ENCODE assay signal across 1 cellular context in genomic region chr5:179620293-179620692, GRCh38.
A peak's percentile ranks its signal among the peaks of the same experiment; 100 is the strongest.
TF ChIP-seq lines count a peak whose summit lies in the region.

No MANE protein-coding gene starts in this region.

TF ChIP-seq in K562, 482 proteins besides CTCF, POLR2A, EP300 and RAD21 (continued from another document):
- TF ChIP-seq E2F8 (IDR thresholded peaks at IDR 0.05; ENCODE audit: low read depth, partially characterized antibody) (no peak), ZNF445 (CRISPR knock-in tag; IDR thresholded peaks at IDR 0.05; ENCODE audit: low read depth) (peak; percentile 67), SMARCC2 (IDR thresholded peaks at IDR 0.05; ENCODE audit: low read depth) (no peak), TOE1 (IDR thresholded peaks at IDR 0.05; ENCODE audit: borderline replicate concordance) (peak; percentile 59; the same call in 1 of the 2 replicates), TOE1 (CRISPR knock-in tag; IDR thresholded peaks at IDR 0.05; ENCODE audit: borderline replicate concordance, low read depth) (no peak), SMC3 (conservative IDR thresholded peaks at IDR 0.05; ENCODE audit: insufficient read depth, low read depth, low read length) (no peak), ID3 (CRISPR knock-in tag; IDR thresholded peaks at IDR 0.05) (no peak), ID3 (tag; IDR thresholded peaks at IDR 0.05) (no peak), ZNF507 (tag; conservative IDR thresholded peaks at IDR 0.05) (no peak), ZNF263 (CRISPR knock-in tag; IDR thresholded peaks at IDR 0.05; ENCODE audit: borderline replicate concordance) (no peak), ZNF436 (CRISPR knock-in tag; IDR thresholded peaks at IDR 0.05) (0 out of 2 replicates have a peak, but pooled peaks have one; percentile 9), ZBTB34 (CRISPR knock-in tag; IDR thresholded peaks at IDR 0.05) (no peak), SLC30A9 (CRISPR knock-in tag; IDR thresholded peaks at IDR 0.05) (no peak), TCFL5 (CRISPR knock-in tag; conservative IDR thresholded peaks at IDR 0.05) (no peak), PHF21A (IDR thresholded peaks at IDR 0.05; ENCODE audit: borderline replicate concordance, low read depth) (no peak), ATF2 (CRISPR knock-in tag; IDR thresholded peaks at IDR 0.05) (no peak), SMARCE1 (IDR thresholded peaks at IDR 0.05) (no peak), ZNF512 (tag; IDR thresholded peaks at IDR 0.05) (no peak), USF1 (CRISPR knock-in tag; IDR thresholded peaks at IDR 0.05) (peak; percentile 30; the same call in 1 of the 2 replicates), TAF7 (tag; IDR thresholded peaks at IDR 0.05) (no peak), PPARD (CRISPR knock-in tag; IDR thresholded peaks at IDR 0.05) (no peak), USF2 (CRISPR knock-in tag; IDR thresholded peaks at IDR 0.05) (peak; percentile 23; the same call in 1 of the 2 replicates), TEAD4 (IDR thresholded peaks at IDR 0.05; ENCODE audit: low read length) (no peak), TEAD4 (CRISPR knock-in tag; IDR thresholded peaks at IDR 0.05; ENCODE audit: borderline replicate concordance) (no peak), MEIS2 (IDR thresholded peaks at IDR 0.05; ENCODE audit: partially characterized antibody) (peak; percentile 25), ASH1L (IDR thresholded peaks at IDR 0.05; ENCODE audit: borderline replicate concordance, low read depth, partially characterized antibody) (no peak), TEAD2 (tag; IDR thresholded peaks at IDR 0.05) (no peak), CEBPB (tag; IDR thresholded peaks at IDR 0.05) (peak; percentile 67), ZNF668 (CRISPR knock-in tag; IDR thresholded peaks at IDR 0.05) (no peak), ZBTB26 (CRISPR knock-in tag; IDR thresholded peaks at IDR 0.05) (0 out of 2 replicates have a peak, but pooled peaks have one; percentile 61), ZNF583 (CRISPR knock-in tag; IDR thresholded peaks at IDR 0.05) (no peak), POU5F1 (IDR thresholded peaks at IDR 0.05; ENCODE audit: borderline replicate concordance, low read depth, low read length, partially characterized antibody) (no peak), HMBOX1 (IDR thresholded peaks at IDR 0.05) (no peak), TEAD1 (CRISPR knock-in tag; IDR thresholded peaks at IDR 0.05) (no peak), STAT5B (CRISPR knock-in tag; IDR thresholded peaks at IDR 0.05) (no peak), CHD1 (IDR thresholded peaks at IDR 0.05; ENCODE audit: low read length) (no peak)
